Comparison of ENCODE assay signal across 21 cellular contexts in genomic region chr9:108234811-108235210, GRCh38.
"Had no signal": no experiment of that assay in that cellular context is flagged by ENCODE, and none has a peak within 500 bp of the region (broad histone marks: within the 10 kb centered on the region; RNA-seq: fewer than 3 reads in every experiment).

No MANE protein-coding gene starts in this region.

- H3K4me3 ChIP-seq: breast epithelium, coronary artery, hepatocyte, pancreas, psoas muscle, right atrium auricular region had no signal

- H3K27me3 ChIP-seq: breast epithelium, hepatocyte, neutrophil, pancreas, right atrium auricular region had no signal

- DNase-seq: activated CD4-positive, alpha-beta memory T cell treated with anti-CD3 and anti-CD28 coated beads, Interleukin-2, amount 10 ng/mL, durations not matched to agents 7 days and 5 days; activated CD4-positive, alpha-beta T cell treated with anti-CD3 and anti-CD28 coated beads, Interleukin-2, amount 10 ng/mL, durations not matched to agents 24 days and 14 days; activated effector memory CD4-positive, alpha-beta T cell treated with anti-CD3 and anti-CD28 coated beads, Interleukin-2, amount 50 U/mL, for 16 hours; activated naive CD4-positive, alpha-beta T cell treated with anti-CD3 and anti-CD28 coated beads, Interleukin-2, amount 10 ng/mL, durations not matched to agents 7 days and 5 days; activated T-cell treated with anti-CD3 and anti-CD28 coated beads, Interleukin-2, amount 50 U/mL, for 72 hours; erythroblast; glutamatergic neuron; left ventricle myocardium superior; mammary epithelial cell; pancreas; psoas muscle; stimulated activated CD4-positive, alpha-beta T cell treated with anti-CD3 and anti-CD28 coated beads, Interleukin-12 subunit alpha, Interleukin-12 subunit beta, amount 100 ng/mL, for 4 hours; stimulated activated CD4-positive, alpha-beta T cell treated with anti-CD3 and anti-CD28 coated beads, Interleukin-4, amount 100 ng/mL, for 4 hours; stimulated activated naive CD8-positive, alpha-beta T cell treated with anti-CD3 and anti-CD28 coated beads, Interleukin-15, Interleukin-2, amounts not matched to agents 100 U/mL and 50 U/mL, for 24 hours had no signal

- H3K27ac ChIP-seq: breast epithelium, coronary artery, hepatocyte, neutrophil, pancreas, psoas muscle, right atrium auricular region, VCaP had no signal

- H3K4me1 ChIP-seq: breast epithelium, pancreas, psoas muscle, right atrium auricular region had no signal

- H3K36me3 ChIP-seq: breast epithelium, neutrophil, pancreas, right atrium auricular region had no signal

- H3K79me2 ChIP-seq: hepatocyte had no signal

- H3K4me2 ChIP-seq: hepatocyte had no signal

- ATAC-seq: activated CD4-positive, CD25-positive, alpha-beta regulatory T cell treated with anti-CD3 and anti-CD28 coated beads, Interleukin-2, amount 50 U/mL, for 24 hours; activated T-cell treated with anti-CD3 and anti-CD28 coated beads, Interleukin-2, amount 50 U/mL, for 72 hours; left ventricle myocardium superior; pancreas; psoas muscle; stimulated activated naive CD8-positive, alpha-beta T cell treated with anti-CD3 and anti-CD28 coated beads, Interleukin-15, Interleukin-2, amounts not matched to agents 100 U/mL and 50 U/mL, for 24 hours had no signal
